In genomic region chr3:116440196-116440595, GRCh38 we compare ENCODE assay signal across 16 cellular contexts. TPM values are rescaled to one million over a fixed set of nuclear protein-coding genes. Genes with fewer than 3 reads are reported as not detected.
DNase-seq lines count a peak whose midpoint lies in the region; ATAC-seq and TF ChIP-seq lines count a peak whose summit lies in the region.
"Had no signal": no experiment of that assay in that cellular context is flagged by ENCODE, and none has a peak within 500 bp of the region (broad histone marks: within the 10 kb centered on the region; RNA-seq: fewer than 3 reads in every experiment).

No MANE protein-coding gene starts in this region.

- in situ Hi-C loops in mammary epithelial cell (cut with MboI; ENCODE audit: low sequenced_read_pairs in 2 of 2) = no loop called here

- DNase-seq in GM04503 (ENCODE audit: low read depth) (peak; percentile 33), MG63 (peak; percentile 40), mammary epithelial cell (peak; percentile 41), neural progenitor cell (ENCODE audit: low spot score) (peak; percentile 8), colonic mucosa (no peak), omental fat pad (ENCODE audit: low spot score) (no peak)
- no peak for DNase-seq in stimulated activated CD4-positive, alpha-beta T cell treated with anti-CD3 and anti-CD28 coated beads, Interleukin-4, amount 100 ng/mL, for 4 hours
- DNase-seq: CD4-positive, alpha-beta memory T cell; GF-D8; NCI-H1436 treated with DMSO at 0.1 percent for 48 hours; SHP77 had no signal

- 27% methylated on average over 2 of the region's 2 CpGs for WGBS in mammary epithelial cell (ENCODE audit: low coverage, missing lambda C conversion rate)

- H3K36me3 Mint-ChIP-seq in neural progenitor cell = peaks cover 15% of the 10 kb centered on the region
- H3K36me3 Mint-ChIP-seq in stimulated activated memory B cell treated with anti-CD40 and anti-IgM and Interleukin-4, amounts not matched to agents 10 μg/mL and 1 μg/mL and 100 μg/mL, for 72 hours = no peaks in the 10 kb centered on the region
- H3K36me3 Mint-ChIP-seq: CD4-positive, alpha-beta memory T cell had no signal

- H3K4me2 ChIP-seq in mammary epithelial cell (ENCODE audit: insufficient read depth, low read depth, low read length) = no peak overlapping the region
- no peak overlapping the region for H3K4me2 ChIP-seq in neural progenitor cell

- H3K4me3 ChIP-seq in MG63 (no peak overlapping the region), mammary epithelial cell (replicated peaks in 1 of 3; ENCODE audit: insufficient read depth in 1 of 3, low read depth in 2 of 3, low read length in 3 of 3) (no peak overlapping the region), neural progenitor cell (no peak overlapping the region), colonic mucosa (no peak overlapping the region)
- H3K4me3 ChIP-seq: skin epidermis had no signal

- H3K27ac ChIP-seq in mammary epithelial cell (ENCODE audit: insufficient read depth, low read depth, low read length) (no peak overlapping the region), neural progenitor cell (no peak overlapping the region), colonic mucosa (no peak overlapping the region)
- H3K27ac ChIP-seq: epithelial cell of prostate, skin epidermis had no signal

- no peaks in the 10 kb centered on the region for H3K9me3 Mint-ChIP-seq in neural progenitor cell
- no peaks in the 10 kb centered on the region for H3K9me3 Mint-ChIP-seq in stimulated activated memory B cell treated with anti-CD40 and anti-IgM and Interleukin-4, amounts not matched to agents 10 μg/mL and 1 μg/mL and 100 μg/mL, for 72 hours

- no TSS peak for BruUV-seq in mammary epithelial cell (replicated peaks; lab: Mats Ljungman, UMichigan)

- intact Hi-C loops in mammary epithelial cell (cut with micrococcal nuclease) = no loop called here
- intact Hi-C loops in colonic mucosa (cut with DNase I) = no loop called here

- CTCF ChIA-PET in mammary epithelial cell (lab: Charles Lee; ENCODE audit: low non-redundant PET) = no interaction called here

- no peak for TF ChIP-seq CTCF in mammary epithelial cell (conservative IDR thresholded peaks at IDR 0.05 in 1 of 2, IDR thresholded peaks at IDR 0.05 in 1 of 2; ENCODE audit: extremely low read depth in 1 of 2, insufficient read depth in 1 of 2, low read depth in 1 of 2, low read length in 2 of 2)
- no peak for TF ChIP-seq CTCF in neural progenitor cell (IDR thresholded peaks at IDR 0.05)
- TF ChIP-seq CTCF in colonic mucosa (IDR thresholded peaks at IDR 0.05) = no peak
- no peak for TF ChIP-seq CTCF in omental fat pad (IDR thresholded peaks at IDR 0.05)

- H4K20me1 ChIP-seq in mammary epithelial cell (ENCODE audit: insufficient read depth, low read length) (no peaks in the 10 kb centered on the region), neural progenitor cell (ENCODE audit: low read depth) (no peaks in the 10 kb centered on the region)

- no peak overlapping the region for H2AFZ ChIP-seq in mammary epithelial cell (ENCODE audit: low read depth, low read length)
- no peak overlapping the region for H2AFZ ChIP-seq in neural progenitor cell (replicated peaks)

- H3K27me3 ChIP-seq in MG63 = peaks cover 6% of the 10 kb centered on the region
- H3K27me3 ChIP-seq in mammary epithelial cell (ENCODE audit: insufficient read depth, low read length) = peaks cover 14% of the 10 kb centered on the region
- no peaks in the 10 kb centered on the region for H3K27me3 ChIP-seq in neural progenitor cell
- H3K27me3 ChIP-seq in colonic mucosa = no peaks in the 10 kb centered on the region

- ATAC-seq in stimulated activated memory B cell treated with anti-CD40 and anti-IgM and Interleukin-4, amounts not matched to agents 10 μg/mL and 1 μg/mL and 100 μg/mL, for 72 hours = no peak
- no peak for ATAC-seq in omental fat pad (ENCODE audit: low FRiP score)

- H3K4me1 ChIP-seq in mammary epithelial cell (ENCODE audit: insufficient read depth, low read length) = no peaks in the 10 kb centered on the region
- H3K4me1 ChIP-seq in neural progenitor cell = peaks cover 35% of the 10 kb centered on the region
- H3K4me1 ChIP-seq in colonic mucosa = no peaks in the 10 kb centered on the region

- no peak overlapping the region for H3K4me3 Mint-ChIP-seq in neural progenitor cell
- no peak overlapping the region for H3K4me3 Mint-ChIP-seq in stimulated activated memory B cell treated with anti-CD40 and anti-IgM and Interleukin-4, amounts not matched to agents 10 μg/mL and 1 μg/mL and 100 μg/mL, for 72 hours
- H3K4me3 Mint-ChIP-seq: CD4-positive, alpha-beta memory T cell had no signal

- H3F3A ChIP-seq in neural progenitor cell (ENCODE audit: low read depth) = peaks cover 12% of the 10 kb centered on the region

- no peaks in the 10 kb centered on the region for H3K36me3 ChIP-seq in MG63
- H3K36me3 ChIP-seq in mammary epithelial cell (ENCODE audit: insufficient read depth, low read length) = no peaks in the 10 kb centered on the region
- H3K36me3 ChIP-seq in neural progenitor cell = no peaks in the 10 kb centered on the region
- H3K36me3 ChIP-seq in colonic mucosa = no peaks in the 10 kb centered on the region

- H3K9ac ChIP-seq in mammary epithelial cell (ENCODE audit: insufficient read depth, low read length) (no peak overlapping the region), neural progenitor cell (no peak overlapping the region), colonic mucosa (ENCODE audit: low read depth in 2 of 2, low read length in 2 of 2) (no peak overlapping the region)

- no peak overlapping the region for H3K27ac Mint-ChIP-seq in neural progenitor cell
- H3K27ac Mint-ChIP-seq in stimulated activated memory B cell treated with anti-CD40 and anti-IgM and Interleukin-4, amounts not matched to agents 10 μg/mL and 1 μg/mL and 100 μg/mL, for 72 hours = no peak overlapping the region
- H3K27ac Mint-ChIP-seq: CD4-positive, alpha-beta memory T cell had no signal

- peaks cover 23% of the 10 kb centered on the region for H3K4me1 Mint-ChIP-seq in neural progenitor cell
- H3K4me1 Mint-ChIP-seq in stimulated activated memory B cell treated with anti-CD40 and anti-IgM and Interleukin-4, amounts not matched to agents 10 μg/mL and 1 μg/mL and 100 μg/mL, for 72 hours = no peaks in the 10 kb centered on the region
- H3K4me1 Mint-ChIP-seq: CD4-positive, alpha-beta memory T cell had no signal

- dilution Hi-C loops in mammary epithelial cell (cut with HindIII; ENCODE audit: low sequenced_read_pairs) = no loop called here

- H3K79me2 ChIP-seq in mammary epithelial cell (ENCODE audit: insufficient read depth, low read length) (no peaks in the 10 kb centered on the region), neural progenitor cell (ENCODE audit: low read depth) (peaks cover 36% of the 10 kb centered on the region)

- H3K27me3 Mint-ChIP-seq in neural progenitor cell (ENCODE audit: insufficient read depth, low read depth) = peaks cover 4% of the 10 kb centered on the region
- H3K27me3 Mint-ChIP-seq in stimulated activated memory B cell treated with anti-CD40 and anti-IgM and Interleukin-4, amounts not matched to agents 10 μg/mL and 1 μg/mL and 100 μg/mL, for 72 hours = no peaks in the 10 kb centered on the region

- H3K9me3 ChIP-seq in MG63 (no peaks in the 10 kb centered on the region), mammary epithelial cell (replicated peaks; ENCODE audit: insufficient read depth, low read length) (no peaks in the 10 kb centered on the region), neural progenitor cell (ENCODE audit: low read depth) (no peaks in the 10 kb centered on the region), colonic mucosa (no peaks in the 10 kb centered on the region)

RNA-seq across cellular contexts. Expression of gene LSAMP, which starts 5.1 kb away (rescaled TPM):
- 0.16 and 1.2 TPM in 2 replicates for total RNA-seq in MG63 (2014; rRNA removed; shearing (Covaris generic); ENCODE audit: low replicate concordance)
- total RNA-seq in mammary epithelial cell (not detected), neural progenitor cell (ENCODE audit: low replicate concordance) (13.3 and 18.0 TPM in 2 replicates), colonic mucosa (1 to 10 TPM; 1.1 to 5.9 TPM), omental fat pad (10 to 100 TPM in 1 of 4 donors, 1 to 10 TPM in 3; 1.9 to 19.7 (median 2.8) TPM)
- polyA plus RNA-seq in mammary epithelial cell = not detected
- polyA minus RNA-seq in mammary epithelial cell = not detected
- total RNA-seq: activated CD8-positive, alpha-beta memory T cell treated with anti-CD3 and anti-CD28 coated beads for 36 hours; CD4-positive, alpha-beta memory T cell; lung microvascular endothelial cell had no signal
- polyA plus RNA-seq: CD4-positive, alpha-beta memory T cell had no signal

Comparison
In these comparisons a context has a peak if more than half of its experiments do, and no peak if none do; other contexts are left out.
1. DNase-seq: peak in GM04503 (single experiment), MG63 (single experiment), mammary epithelial cell (single experiment) and neural progenitor cell (single experiment); none in stimulated activated CD4-positive, alpha-beta T cell treated with anti-CD3 and anti-CD28 coated beads, Interleukin-4, amount 100 ng/mL, for 4 hours (0 of 2), colonic mucosa (single experiment) and omental fat pad (single experiment).